In genomic region chr16:75309899-75310430, GRCh38 we compare ENCODE assay signal across 1 cellular context.
TF ChIP-seq lines count a peak whose summit lies in the region.

No MANE protein-coding gene starts in this region.

TF ChIP-seq in IMR-90, 13 proteins besides CTCF, POLR2A, EP300 and RAD21 (continued from another document):
- TF ChIP-seq CHD1 (IDR thresholded peaks at IDR 0.05; ENCODE audit: low read depth, low read length) (no peak), NFE2L2 (IDR thresholded peaks at IDR 0.05; ENCODE audit: low read depth, low read length) (no peak), CEBPB (IDR thresholded peaks at IDR 0.05; ENCODE audit: low read depth, low read length) (no peak), BHLHE40 (IDR thresholded peaks at IDR 0.05; ENCODE audit: low read depth, low read length) (no peak), SMC3 (IDR thresholded peaks at IDR 0.05; ENCODE audit: low read depth, low read length) (no peak), MAFK (IDR thresholded peaks at IDR 0.05; ENCODE audit: low read depth, low read length) (no peak), MXI1 (IDR thresholded peaks at IDR 0.05; ENCODE audit: borderline replicate concordance, low read depth, low read length) (no peak), MAZ (IDR thresholded peaks at IDR 0.05; ENCODE audit: borderline replicate concordance, low read depth, low read length) (no peak), RCOR1 (IDR thresholded peaks at IDR 0.05; ENCODE audit: insufficient replicate concordance, low read length) (no peak)
- TF ChIP-seq, protein P1, sequence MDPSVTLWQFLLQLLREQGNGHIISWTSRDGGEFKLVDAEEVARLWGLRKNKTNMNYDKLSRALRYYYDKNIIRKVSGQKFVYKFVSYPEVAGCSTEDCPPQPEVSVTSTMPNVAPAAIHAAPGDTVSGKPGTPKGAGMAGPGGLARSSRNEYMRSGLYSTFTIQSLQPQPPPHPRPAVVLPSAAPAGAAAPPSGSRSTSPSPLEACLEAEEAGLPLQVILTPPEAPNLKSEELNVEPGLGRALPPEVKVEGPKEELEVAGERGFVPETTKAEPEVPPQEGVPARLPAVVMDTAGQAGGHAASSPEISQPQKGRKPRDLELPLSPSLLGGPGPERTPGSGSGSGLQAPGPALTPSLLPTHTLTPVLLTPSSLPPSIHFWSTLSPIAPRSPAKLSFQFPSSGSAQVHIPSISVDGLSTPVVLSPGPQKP (IDR thresholded peaks at IDR 0.05; ENCODE audit: borderline replicate concordance, low read depth, low read length), result no peak
- TF ChIP-seq, protein P2, sequence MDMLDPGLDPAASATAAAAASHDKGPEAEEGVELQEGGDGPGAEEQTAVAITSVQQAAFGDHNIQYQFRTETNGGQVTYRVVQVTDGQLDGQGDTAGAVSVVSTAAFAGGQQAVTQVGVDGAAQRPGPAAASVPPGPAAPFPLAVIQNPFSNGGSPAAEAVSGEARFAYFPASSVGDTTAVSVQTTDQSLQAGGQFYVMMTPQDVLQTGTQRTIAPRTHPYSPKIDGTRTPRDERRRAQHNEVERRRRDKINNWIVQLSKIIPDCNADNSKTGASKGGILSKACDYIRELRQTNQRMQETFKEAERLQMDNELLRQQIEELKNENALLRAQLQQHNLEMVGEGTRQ (IDR thresholded peaks at IDR 0.05; ENCODE audit: low read depth, low read length), result no peak
